In genomic region chr5:171523781-171524180, GRCh38 we compare ENCODE assay signal across 21 cellular contexts.
A peak's percentile ranks its signal among the peaks of the same experiment; 100 is the strongest.
DNase-seq lines count a peak whose midpoint lies in the region; ATAC-seq and TF ChIP-seq lines count a peak whose summit lies in the region.
"Had no signal": no experiment of that assay in that cellular context is flagged by ENCODE, and none has a peak within 500 bp of the region (broad histone marks: within the 10 kb centered on the region; RNA-seq: fewer than 3 reads in every experiment).

No MANE protein-coding gene starts in this region.

- no peak for DNase-seq in stimulated activated naive CD8-positive, alpha-beta T cell treated with anti-CD3 and anti-CD28 coated beads, Interleukin-15, amount 100 ng/mL, for 72 hours
- no peak for DNase-seq in stimulated activated naive CD8-positive, alpha-beta T cell treated with anti-CD3 and anti-CD28 coated beads, Interleukin-15, Interleukin-2, amounts not matched to agents 100 U/mL and 50 U/mL, for 24 hours
- DNase-seq in SK-N-DZ (ENCODE audit: low spot score) (peak; percentile 28), uterus (no peak), NCI-H526 (lab: John Stamatoyannopoulos, UW) (no peak), heart right ventricle (no peak)
- no peak for DNase-seq in activated naive CD8-positive, alpha-beta T cell treated with anti-CD3 and anti-CD28 coated beads for 36 hours
- DNase-seq: CD4-positive, CD25-positive, alpha-beta regulatory T cell; DMS79 treated with DMSO at 0.1 percent for 48 hours; GOT3; Karpas-422; MV-4-11; NCI-H187; NCI-H2227 treated with DMSO at 0.1 percent for 48 hours; NCI-H510A; NCI-H82; SJCRH30 had no signal

- H3K27ac ChIP-seq in uterus (peak overlapping the region; percentile 36 to 70), heart right ventricle (no peak overlapping the region)
- H3K27ac ChIP-seq: SJCRH30 had no signal

- H3K27me3 ChIP-seq in uterus (no peaks in the 10 kb centered on the region), heart right ventricle (no peaks in the 10 kb centered on the region)
- H3K27me3 ChIP-seq: SJCRH30 had no signal

- intact Hi-C loops in uterus (cut with DNase I; ENCODE audit: low total_unique reads): no loop called here
- intact Hi-C loops in heart right ventricle (cut with DNase I): no loop called here

- peak overlapping the region; percentile 9 to 20 for H3K27ac Mint-ChIP-seq in stimulated activated naive CD8-positive, alpha-beta T cell treated with anti-CD3 and anti-CD28 coated beads, Interleukin-15, amount 100 ng/mL, for 72 hours
- peak overlapping the region in 2 of 3 experiments; percentile 2 to 86 for H3K27ac Mint-ChIP-seq in nephron
- H3K27ac Mint-ChIP-seq in activated naive CD8-positive, alpha-beta T cell treated with anti-CD3 and anti-CD28 coated beads for 36 hours: no peak overlapping the region
- H3K27ac Mint-ChIP-seq: IgD-negative memory B cell had no signal

- TF ChIP-seq CTCF in nephron (IDR thresholded peaks at IDR 0.05; ENCODE audit: unreplicated experiment in 3 of 3) (no peak), uterus (IDR thresholded peaks at IDR 0.05) (no peak), heart right ventricle (IDR thresholded peaks at IDR 0.05) (no peak)

- H3K4me1 ChIP-seq in uterus: peaks cover 13 to 15% of the 10 kb centered on the region in 2 donors
- H3K4me1 ChIP-seq in heart right ventricle: peaks cover 5 to 34% (median 30%) of the 10 kb centered on the region in 9 donors

- TF ChIP-seq POLR2A in uterus (IDR thresholded peaks at IDR 0.05): no peak

- ATAC-seq in stimulated activated naive CD8-positive, alpha-beta T cell treated with anti-CD3 and anti-CD28 coated beads, Interleukin-15, amount 100 ng/mL, for 72 hours: no peak
- no peak for ATAC-seq in stimulated activated naive CD8-positive, alpha-beta T cell treated with anti-CD3 and anti-CD28 coated beads, Interleukin-15, Interleukin-2, amounts not matched to agents 100 U/mL and 50 U/mL, for 24 hours
- no peak for ATAC-seq in heart right ventricle
- ATAC-seq: GM12878, HCT116 had no signal

- H3K36me3 ChIP-seq in uterus: no peaks in the 10 kb centered on the region
- no peaks in the 10 kb centered on the region for H3K36me3 ChIP-seq in heart right ventricle
- H3K36me3 ChIP-seq: SJCRH30 had no signal

- H3K9me3 ChIP-seq in uterus (no peaks in the 10 kb centered on the region), heart right ventricle (no peaks in the 10 kb centered on the region)
- H3K9me3 ChIP-seq: SJCRH30 had no signal

- H3K4me1 Mint-ChIP-seq in stimulated activated naive CD8-positive, alpha-beta T cell treated with anti-CD3 and anti-CD28 coated beads, Interleukin-15, amount 100 ng/mL, for 72 hours: no peaks in the 10 kb centered on the region
- H3K4me1 Mint-ChIP-seq in nephron: peaks cover 47% of the 10 kb centered on the region
- H3K4me1 Mint-ChIP-seq in activated naive CD8-positive, alpha-beta T cell treated with anti-CD3 and anti-CD28 coated beads for 36 hours: no peaks in the 10 kb centered on the region
- H3K4me1 Mint-ChIP-seq: CD4-positive, CD25-positive, alpha-beta regulatory T cell; IgD-negative memory B cell had no signal

- no peaks in the 10 kb centered on the region for H3K36me3 Mint-ChIP-seq in nephron (ENCODE audit: low read depth)
- no peaks in the 10 kb centered on the region for H3K36me3 Mint-ChIP-seq in activated naive CD8-positive, alpha-beta T cell treated with anti-CD3 and anti-CD28 coated beads for 36 hours
- H3K36me3 Mint-ChIP-seq: IgD-negative memory B cell had no signal

- 82 to 88% methylated on average over 6 of the region's 6 CpGs for WGBS in heart right ventricle, 2 donors

- peaks cover 11% of the 10 kb centered on the region for H3K27me3 Mint-ChIP-seq in stimulated activated naive CD8-positive, alpha-beta T cell treated with anti-CD3 and anti-CD28 coated beads, Interleukin-15, amount 100 ng/mL, for 72 hours
- H3K27me3 Mint-ChIP-seq in nephron (ENCODE audit: low read depth): peaks cover 22% of the 10 kb centered on the region
- H3K27me3 Mint-ChIP-seq in activated naive CD8-positive, alpha-beta T cell treated with anti-CD3 and anti-CD28 coated beads for 36 hours: no peaks in the 10 kb centered on the region
- H3K27me3 Mint-ChIP-seq: IgD-negative memory B cell had no signal

- H3K9me3 Mint-ChIP-seq in stimulated activated naive CD8-positive, alpha-beta T cell treated with anti-CD3 and anti-CD28 coated beads, Interleukin-15, amount 100 ng/mL, for 72 hours: no peaks in the 10 kb centered on the region
- H3K9me3 Mint-ChIP-seq in nephron: no peaks in the 10 kb centered on the region
- no peaks in the 10 kb centered on the region for H3K9me3 Mint-ChIP-seq in activated naive CD8-positive, alpha-beta T cell treated with anti-CD3 and anti-CD28 coated beads for 36 hours
- H3K9me3 Mint-ChIP-seq: CD4-positive, CD25-positive, alpha-beta regulatory T cell had no signal

- H3K4me3 ChIP-seq in uterus (no peak overlapping the region), heart right ventricle (no peak overlapping the region)
- H3K4me3 ChIP-seq: GM12878, SJCRH30 had no signal

- H3K4me3 Mint-ChIP-seq in stimulated activated naive CD8-positive, alpha-beta T cell treated with anti-CD3 and anti-CD28 coated beads, Interleukin-15, amount 100 ng/mL, for 72 hours: no peak overlapping the region
- H3K4me3 Mint-ChIP-seq in nephron: no peak overlapping the region
- no peak overlapping the region for H3K4me3 Mint-ChIP-seq in activated naive CD8-positive, alpha-beta T cell treated with anti-CD3 and anti-CD28 coated beads for 36 hours
- H3K4me3 Mint-ChIP-seq: CD4-positive, CD25-positive, alpha-beta regulatory T cell; IgD-negative memory B cell had no signal

Comparison
In these comparisons a context has a peak if more than half of its experiments do, and no peak if none do; other contexts are left out.
1. H3K27ac ChIP-seq: peak in uterus (2 of 2); none in heart right ventricle (0 of 10).